9 cellular contexts compared by ENCODE assay signal in the genomic region with DNA sequence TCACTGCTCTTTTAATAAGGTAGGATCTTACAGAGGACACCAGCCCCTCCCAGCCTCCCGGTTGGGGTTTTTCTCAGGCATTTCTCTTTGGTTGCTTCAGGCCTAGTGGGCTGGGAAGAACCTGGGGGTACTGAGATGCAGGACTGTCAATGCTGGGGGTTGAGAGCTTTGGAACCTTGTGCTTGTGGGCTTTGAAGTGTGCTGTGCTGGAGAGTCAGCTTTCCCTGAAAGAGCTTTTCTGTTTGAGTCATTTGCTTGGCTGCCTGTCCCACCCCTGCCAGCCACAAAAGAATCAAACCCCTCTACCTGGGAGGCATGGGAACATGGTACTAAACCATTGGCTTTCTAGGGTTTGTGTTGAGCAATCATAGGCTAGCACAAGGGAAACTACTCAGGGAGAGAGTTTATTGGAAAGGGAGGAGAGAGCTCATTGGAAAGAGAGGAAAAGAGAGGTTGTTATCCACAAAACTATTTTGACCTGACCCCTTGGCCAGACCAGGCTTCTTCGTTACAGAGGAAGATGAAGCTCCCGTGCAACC.
DNase-seq lines count a peak whose midpoint lies in the region; ATAC-seq and TF ChIP-seq lines count a peak whose summit lies in the region.
"Had no signal": no experiment of that assay in that cellular context is flagged by ENCODE, and none has a peak within 500 bp of the region (broad histone marks: within the 10 kb centered on the region; RNA-seq: fewer than 3 reads in every experiment).

No MANE protein-coding gene starts in this region.

- no peak overlapping the region for H3K27ac Mint-ChIP-seq in memory B cell

- H3K36me3 Mint-ChIP-seq in memory B cell: peaks cover 8% of the 10 kb centered on the region

- peak overlapping the region; percentile 78 for H3K4me3 Mint-ChIP-seq in memory B cell

- H3K9me3 Mint-ChIP-seq in memory B cell: no peaks in the 10 kb centered on the region

- POLR2A ChIA-PET in AG04449 (lab: Yijun Ruan, JAX): interaction anchor here (0.6 kb wide), 1 partner anchor 737 kb away, joined by 3 read pairs; no protein-coding TSS in a partner anchor

- H3K9me3 ChIP-seq in HUES48 (ENCODE audit: control insufficient read depth, insufficient read depth, low read length): no peaks in the 10 kb centered on the region
- H3K9me3 ChIP-seq: heart right ventricle had no signal

- in situ Hi-C loops in brain microvascular endothelial cell (cut with HindIII; ENCODE audit: low pct_ligation_motif_present, low sequenced_read_pairs): loop anchor here (25.0 kb wide), 2 partner anchors 89 to 164 kb away; a partner anchor contains a TSS

- H3K9ac ChIP-seq in HUES48 (ENCODE audit: low read depth, low read length): peak overlapping the region; percentile 80; the same call in 1 of the 2 replicates

- peaks cover 16% of the 10 kb centered on the region for H3K4me1 Mint-ChIP-seq in memory B cell

- H3K27ac ChIP-seq in HUES48 (ENCODE audit: low read depth, low read length): no peak overlapping the region
- no peak overlapping the region for H3K27ac ChIP-seq in brain microvascular endothelial cell

- CTCF ChIA-PET in AG04449 (lab: Yijun Ruan, JAX): interaction anchor here (0.9 to 26.3 kb wide), 7 partner anchors 9 to 164 kb away, joined by 3 to 538 read pairs (median 13); a partner anchor contains a TSS

- no peaks in the 10 kb centered on the region for H3K27me3 Mint-ChIP-seq in memory B cell

- no peaks in the 10 kb centered on the region for H3K27me3 ChIP-seq in HUES48 (ENCODE audit: control insufficient read depth, insufficient read depth, low read length)
- H3K27me3 ChIP-seq in brain microvascular endothelial cell (replicated peaks): no peaks in the 10 kb centered on the region

- no peak for TF ChIP-seq CTCF in AG04449 (IDR thresholded peaks at IDR 0.05; ENCODE audit: insufficient read depth, low read length, missing control alignments)
- TF ChIP-seq CTCF in brain microvascular endothelial cell (IDR thresholded peaks at IDR 0.05; ENCODE audit: low read depth, low read length, missing control alignments): no peak

- DNase-seq in AG04449 (ENCODE audit: low read depth, low spot score): no peak
- no peak for DNase-seq in brain microvascular endothelial cell
- no peak for DNase-seq in memory B cell (ENCODE audit: low spot score in 2 of 2)
- no peak for DNase-seq in stimulated activated CD4-positive, alpha-beta T cell treated with anti-CD3 and anti-CD28 coated beads, Interleukin-2, amount 100 ng/mL, for 48 hours
- DNase-seq in hippocampal formation (lab: John Stamatoyannopoulos, UW): no peak
- DNase-seq in D341Med (ENCODE audit: low spot score): no peak
- DNase-seq: heart right ventricle had no signal

- H3K36me3 ChIP-seq in HUES48 (ENCODE audit: control insufficient read depth, insufficient read depth, low read length) (peaks cover 54% of the 10 kb centered on the region), brain microvascular endothelial cell (replicated peaks) (peaks cover 50% of the 10 kb centered on the region)

- ATAC-seq in memory B cell (ENCODE audit: low read depth): no peak
- no peak for ATAC-seq in GM21825 (IDR thresholded peaks at IDR 0.05; ENCODE audit: unreplicated experiment)

- peaks cover 33% of the 10 kb centered on the region for H3K4me1 ChIP-seq in HUES48 (ENCODE audit: control insufficient read depth, insufficient read depth, low read length)

- H3K4me3 ChIP-seq in AG04449 (ENCODE audit: low read depth, low read length) (peak overlapping the region; percentile 84), HUES48 (ENCODE audit: low read depth, low read length) (peak overlapping the region; percentile 95), brain microvascular endothelial cell (ENCODE audit: low read depth, low read length) (peak overlapping the region; percentile 95)
